ENCODE assay signal across 8 cellular contexts in genomic region chr1:31505884-31506497, GRCh38.
A peak's percentile ranks its signal among the peaks of the same experiment; 100 is the strongest.
DNase-seq lines count a peak whose midpoint lies in the region; ATAC-seq and TF ChIP-seq lines count a peak whose summit lies in the region.

No MANE protein-coding gene starts in this region.

- H3K27me3 ChIP-seq in DOHH2 (ENCODE audit: control insufficient read depth, low read length) (no peaks in the 10 kb centered on the region), MM.1S (replicated peaks; ENCODE audit: insufficient read depth, low read length) (no peaks in the 10 kb centered on the region), fibroblast of lung (ENCODE audit: control insufficient read depth, insufficient read depth, low read length) (peaks cover 21% of the 10 kb centered on the region), A673 (replicated peaks; ENCODE audit: insufficient read depth, low read depth, low read length, poor library complexity) (no peaks in the 10 kb centered on the region)

- H2AFZ ChIP-seq in MM.1S (ENCODE audit: low read length) = peak overlapping the region; percentile 24; the same call in 1 of the 2 replicates
- H2AFZ ChIP-seq in fibroblast of lung (ENCODE audit: low read length) = no peak overlapping the region

- CTCF ChIA-PET in A673 (lab: Charles Lee) = no interaction called here

- POLR2A ChIA-PET in A673 (lab: Charles Lee; ENCODE audit: low non-redundant PET) = no interaction called here

- no TSS peak for BruUV-seq in A673 (replicated peaks; lab: Mats Ljungman, UMichigan)

- H3K4me3 ChIP-seq in DOHH2 (ENCODE audit: low read length) = 0 out of 2 replicates have a peak overlapping the region, but pooled peaks have one; percentile 14
- peak overlapping the region; percentile 14; the same call in 1 of the 2 replicates for H3K4me3 ChIP-seq in MM.1S (ENCODE audit: low read length)
- no peak overlapping the region for H3K4me3 ChIP-seq in fibroblast of lung (replicated peaks in 1 of 4; ENCODE audit: control extremely low read depth in 1 of 4, insufficient read depth in 1 of 4, low read depth in 3 of 4, low read length in 4 of 4)
- H3K4me3 ChIP-seq in A673 (ENCODE audit: low read depth, low read length, poor library complexity, severe bottlenecking) = no peak overlapping the region

- H3K9me3 ChIP-seq in DOHH2 (ENCODE audit: control insufficient read depth, insufficient read depth, low read length) (no peaks in the 10 kb centered on the region), MM.1S (replicated peaks; ENCODE audit: insufficient read depth, low read length) (no peaks in the 10 kb centered on the region), fibroblast of lung (ENCODE audit: control insufficient read depth, insufficient read depth, low read depth, low read length) (no peaks in the 10 kb centered on the region), A673 (ENCODE audit: low read depth, low read length, poor library complexity, severe bottlenecking) (no peaks in the 10 kb centered on the region)

- H4K20me1 ChIP-seq in DOHH2 (ENCODE audit: control insufficient read depth, insufficient read depth, low read depth, low read length) (no peaks in the 10 kb centered on the region), MM.1S (ENCODE audit: insufficient read depth, low read length) (no peaks in the 10 kb centered on the region), fibroblast of lung (ENCODE audit: control insufficient read depth, extremely low read depth, insufficient read depth, low read length) (no peaks in the 10 kb centered on the region)

- DNase-seq in MM.1S (peak; percentile 95), fibroblast of lung (ENCODE audit: low read depth in 2 of 2) (peak; percentile 68 to 89), A673 (ENCODE audit: low spot score) (no peak)

- no peak for TF ChIP-seq CTCF in DOHH2 (IDR thresholded peaks at IDR 0.05; ENCODE audit: low read depth, low read length, poor library complexity, severe bottlenecking)
- TF ChIP-seq CTCF in MM.1S (IDR thresholded peaks at IDR 0.05; ENCODE audit: low read length) = no peak
- TF ChIP-seq CTCF in fibroblast of lung (conservative IDR thresholded peaks at IDR 0.05 in 1 of 2, IDR thresholded peaks at IDR 0.05 in 1 of 2; ENCODE audit: low read depth in 1 of 2, low read length in 2 of 2) = no peak
- TF ChIP-seq CTCF in A673 (conservative IDR thresholded peaks at IDR 0.05; ENCODE audit: low read depth, low read length) = no peak

- H3F3A ChIP-seq in DOHH2 (ENCODE audit: control insufficient read depth, insufficient read depth) = no peaks in the 10 kb centered on the region
- no peaks in the 10 kb centered on the region for H3F3A ChIP-seq in MM.1S (ENCODE audit: insufficient read depth, low read length)

- H3K27ac ChIP-seq in DOHH2 (ENCODE audit: low read depth, low read length) (peak overlapping the region; percentile 39), MM.1S (ENCODE audit: low read length) (peak overlapping the region; percentile 69), fibroblast of lung (ENCODE audit: insufficient read depth, low read length) (no peak overlapping the region), A673 (ENCODE audit: low read depth, low read length, poor library complexity, severe bottlenecking) (no peak overlapping the region)

- H3K79me2 ChIP-seq in DOHH2 (ENCODE audit: control insufficient read depth, low read length) = no peaks in the 10 kb centered on the region
- no peaks in the 10 kb centered on the region for H3K79me2 ChIP-seq in MM.1S (ENCODE audit: low read length)
- no peaks in the 10 kb centered on the region for H3K79me2 ChIP-seq in fibroblast of lung (ENCODE audit: control insufficient read depth, insufficient read depth, low read length)

- H3K9me2 ChIP-seq in DOHH2 (replicated peaks; ENCODE audit: control insufficient read depth, low read length) (no peaks in the 10 kb centered on the region), MM.1S (replicated peaks; ENCODE audit: insufficient read depth, low read length) (no peaks in the 10 kb centered on the region)

- no peaks in the 10 kb centered on the region for H3K36me3 ChIP-seq in DOHH2 (ENCODE audit: control insufficient read depth, low read length)
- no peaks in the 10 kb centered on the region for H3K36me3 ChIP-seq in MM.1S (replicated peaks; ENCODE audit: insufficient read depth, low read length)
- no peaks in the 10 kb centered on the region for H3K36me3 ChIP-seq in fibroblast of lung (ENCODE audit: control insufficient read depth, insufficient read depth, low read length)
- no peaks in the 10 kb centered on the region for H3K36me3 ChIP-seq in A673 (ENCODE audit: insufficient read depth, low read length, poor library complexity, severe bottlenecking)

- intact Hi-C loops in A673 (cut with micrococcal nuclease; ENCODE audit: unreplicated experiment) = no loop called here

- H3K4me1 ChIP-seq in DOHH2 (ENCODE audit: control insufficient read depth, low read length) = peaks cover 43% of the 10 kb centered on the region
- H3K4me1 ChIP-seq in MM.1S (ENCODE audit: low read length) = peaks cover 31% of the 10 kb centered on the region
- H3K4me1 ChIP-seq in fibroblast of lung (ENCODE audit: control insufficient read depth, extremely low read depth, insufficient read depth, low read length) = no peaks in the 10 kb centered on the region
- no peaks in the 10 kb centered on the region for H3K4me1 ChIP-seq in A673 (ENCODE audit: insufficient read depth, low read length, poor library complexity, severe bottlenecking)

- ATAC-seq in GM19438 (IDR thresholded peaks at IDR 0.05; ENCODE audit: low read depth, unreplicated experiment) (peak; percentile 56), HG03280 (IDR thresholded peaks at IDR 0.05; ENCODE audit: unreplicated experiment) (no peak), GM21619 (IDR thresholded peaks at IDR 0.05; ENCODE audit: unreplicated experiment) (no peak), GM21360 (IDR thresholded peaks at IDR 0.05; ENCODE audit: unreplicated experiment) (no peak)

- H3K4me2 ChIP-seq in DOHH2 (ENCODE audit: low read length) (peak overlapping the region; percentile 44), MM.1S (ENCODE audit: low read depth, low read length) (peak overlapping the region; percentile 33; the same call in 1 of the 2 replicates), fibroblast of lung (ENCODE audit: extremely low read depth, insufficient read depth, low read length) (no peak overlapping the region)

- H3K9ac ChIP-seq in MM.1S (ENCODE audit: low read length) (peak overlapping the region; percentile 24; the same call in 1 of the 2 replicates), fibroblast of lung (ENCODE audit: insufficient read depth, low read length) (no peak overlapping the region)

Comparison
In these comparisons a context has a peak if more than half of its experiments do, and no peak if none do; other contexts are left out.
1. H3K27ac ChIP-seq: peak in DOHH2 (single experiment) and MM.1S (single experiment); none in fibroblast of lung (single experiment) and A673 (single experiment).
2. H3K4me3 ChIP-seq: peak in DOHH2 (single experiment) and MM.1S (single experiment); none in fibroblast of lung (0 of 4) and A673 (single experiment).